34 cellular contexts compared by ENCODE assay signal in genomic region chr18:50069422-50069821, GRCh38.
"Had no signal": no experiment of that assay in that cellular context is flagged by ENCODE, and none has a peak within 500 bp of the region (broad histone marks: within the 10 kb centered on the region; RNA-seq: fewer than 3 reads in every experiment).

No MANE protein-coding gene starts in this region.

- DNase-seq: Karpas-422, Kasumi-1, MG63, MM.1S, MV-4-11, NCI-H1048, NCI-H1092, NCI-H1092 treated with DMSO at 0.1 percent for 48 hours, NCI-H1105, NCI-H1105 treated with DMSO at 0.1 percent for 48 hours, NCI-H1417, NCI-H1417 treated with DMSO at 0.1 percent for 48 hours, NCI-H1436, NCI-H1436 treated with DMSO at 0.1 percent for 48 hours, NCI-H146, NCI-H1694, NCI-H1694 treated with DMSO at 0.1 percent for 48 hours, NCI-H187, NCI-H187 treated with DMSO at 0.1 percent for 48 hours, NCI-H1930, NCI-H2029, NCI-H2029 treated with DMSO at 0.1 percent for 48 hours, NCI-H2081, NCI-H2081 treated with DMSO at 0.1 percent for 48 hours, NCI-H2107, NCI-H2171, NCI-H2171 treated with DMSO at 0.1 percent for 48 hours, NCI-H2227 treated with DMSO at 0.1 percent for 48 hours, NCI-H226, NCI-H345, NCI-H446, NCI-H446 treated with DMSO at 0.1 percent for 48 hours, NCI-H510A, NCI-H510A treated with DMSO at 0.1 percent for 48 hours had no signal

- H3K4me3 ChIP-seq: MG63 had no signal

- H3K36me3 ChIP-seq: MG63 had no signal

- H3K9me3 ChIP-seq: MG63 had no signal

- H3K27me3 ChIP-seq: MG63 had no signal
